ENCODE assay signal across 22 cellular contexts in the genomic region with DNA sequence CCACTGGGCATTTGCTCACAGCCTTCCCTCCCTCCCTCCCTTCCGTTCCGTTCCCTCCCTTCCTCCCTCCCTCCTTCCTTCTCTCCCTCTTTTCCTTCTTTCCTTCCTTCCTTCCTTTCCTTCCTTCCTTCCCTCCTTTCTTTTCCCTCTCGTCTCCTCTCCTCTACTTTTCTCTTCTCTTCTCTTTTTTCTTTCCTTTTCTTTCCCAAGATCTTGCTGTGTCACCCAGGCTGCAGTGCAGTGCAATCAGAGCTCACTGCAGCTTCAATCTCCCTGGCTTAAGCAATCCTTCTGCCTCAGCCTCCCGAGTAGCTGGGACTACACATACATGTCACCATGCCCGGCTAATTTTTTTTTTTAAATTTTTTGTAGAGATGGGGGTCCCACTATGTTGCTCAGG.
"Had no signal": no experiment of that assay in that cellular context is flagged by ENCODE, and none has a peak within 500 bp of the region (broad histone marks: within the 10 kb centered on the region; RNA-seq: fewer than 3 reads in every experiment).

No MANE protein-coding gene starts in this region.

- H3K4me3 Mint-ChIP-seq: dendritic cell treated with granulocyte-macrophage colony-stimulating factor and Interleukin-4, amounts not matched to agents 40 ng/mL and 50 ng/mL, for 4 days; effector memory CD8-positive, alpha-beta T cell; naive thymus-derived CD4-positive, alpha-beta T cell; nephron progenitor cell; stimulated activated memory B cell treated with anti-CD40 and anti-IgM and Interleukin-4, amounts not matched to agents 10 μg/mL and 1 μg/mL and 100 μg/mL, for 72 hours; stimulated activated naive CD8-positive, alpha-beta T cell treated with anti-CD3 and anti-CD28 coated beads, Interleukin-15, amount 100 ng/mL, for 72 hours had no signal

- DNase-seq: effector memory CD8-positive, alpha-beta T cell; esophagus squamous epithelium; heart left ventricle; hippocampal formation; kidney glomerular epithelial cell; naive thymus-derived CD4-positive, alpha-beta T cell; nephron progenitor cell; posterior cingulate gyrus; spleen; stimulated activated CD4-positive, alpha-beta T cell treated with anti-CD3 and anti-CD28 coated beads, Interleukin-15, amount 100 ng/mL, for 24 hours; stimulated activated CD4-positive, alpha-beta T cell treated with anti-CD3 and anti-CD28 coated beads, Interleukin-1b, Interleukin-23, amount 100 ng/mL, for 48 hours; stimulated activated CD4-positive, alpha-beta T cell treated with anti-CD3 and anti-CD28 coated beads, Interleukin-4, amount 100 ng/mL, for 24 hours; stimulated activated naive CD8-positive, alpha-beta T cell treated with anti-CD3 and anti-CD28 coated beads, Interleukin-15, amount 100 ng/mL, for 72 hours; testis; upper lobe of right lung had no signal

- H3K27me3 ChIP-seq: heart left ventricle, neutrophil, spleen, testis, tibial nerve, upper lobe of right lung, vagina had no signal

- H3K4me1 ChIP-seq: esophagus squamous epithelium, spleen, testis, tibial nerve, upper lobe of right lung, vagina had no signal

- H3K27ac Mint-ChIP-seq: dendritic cell treated with granulocyte-macrophage colony-stimulating factor and Interleukin-4, amounts not matched to agents 40 ng/mL and 50 ng/mL, for 4 days; effector memory CD8-positive, alpha-beta T cell; naive thymus-derived CD4-positive, alpha-beta T cell; nephron progenitor cell; stimulated activated memory B cell treated with anti-CD40 and anti-IgM and Interleukin-4, amounts not matched to agents 10 μg/mL and 1 μg/mL and 100 μg/mL, for 72 hours; stimulated activated naive CD8-positive, alpha-beta T cell treated with anti-CD3 and anti-CD28 coated beads, Interleukin-15, amount 100 ng/mL, for 72 hours had no signal

- H3K36me3 ChIP-seq: esophagus squamous epithelium, heart left ventricle, neutrophil, spleen, tibial nerve, upper lobe of right lung, vagina had no signal

- H3K27ac ChIP-seq: epithelial cell of prostate, esophagus squamous epithelium, heart left ventricle, neutrophil, spleen, testis, tibial nerve, upper lobe of right lung, vagina had no signal

- H3K27me3 Mint-ChIP-seq: stimulated activated memory B cell treated with anti-CD40 and anti-IgM and Interleukin-4, amounts not matched to agents 10 μg/mL and 1 μg/mL and 100 μg/mL, for 72 hours had no signal

- H3K9me3 Mint-ChIP-seq: dendritic cell treated with granulocyte-macrophage colony-stimulating factor and Interleukin-4, amounts not matched to agents 40 ng/mL and 50 ng/mL, for 4 days; effector memory CD8-positive, alpha-beta T cell; naive thymus-derived CD4-positive, alpha-beta T cell; stimulated activated memory B cell treated with anti-CD40 and anti-IgM and Interleukin-4, amounts not matched to agents 10 μg/mL and 1 μg/mL and 100 μg/mL, for 72 hours; stimulated activated naive CD8-positive, alpha-beta T cell treated with anti-CD3 and anti-CD28 coated beads, Interleukin-15, amount 100 ng/mL, for 72 hours had no signal

- H3K9me3 ChIP-seq: esophagus squamous epithelium, heart left ventricle, neutrophil, spleen, testis, tibial nerve, upper lobe of right lung, vagina had no signal

- H3K4me1 Mint-ChIP-seq: naive thymus-derived CD4-positive, alpha-beta T cell; stimulated activated memory B cell treated with anti-CD40 and anti-IgM and Interleukin-4, amounts not matched to agents 10 μg/mL and 1 μg/mL and 100 μg/mL, for 72 hours; stimulated activated naive CD8-positive, alpha-beta T cell treated with anti-CD3 and anti-CD28 coated beads, Interleukin-15, amount 100 ng/mL, for 72 hours had no signal

- ATAC-seq: effector memory CD8-positive, alpha-beta T cell; heart left ventricle; naive thymus-derived CD4-positive, alpha-beta T cell; sciatic nerve; stimulated activated memory B cell treated with anti-CD40 and anti-IgM and Interleukin-4, amounts not matched to agents 10 μg/mL and 1 μg/mL and 100 μg/mL, for 72 hours; stimulated activated naive CD8-positive, alpha-beta T cell treated with anti-CD3 and anti-CD28 coated beads, Interleukin-15, amount 100 ng/mL, for 72 hours; upper lobe of right lung had no signal

- H3K36me3 Mint-ChIP-seq: naive thymus-derived CD4-positive, alpha-beta T cell; stimulated activated memory B cell treated with anti-CD40 and anti-IgM and Interleukin-4, amounts not matched to agents 10 μg/mL and 1 μg/mL and 100 μg/mL, for 72 hours had no signal

- H3K4me3 ChIP-seq: esophagus squamous epithelium, heart left ventricle, spleen, testis, tibial nerve, upper lobe of right lung, vagina had no signal
